In the genomic region with DNA sequence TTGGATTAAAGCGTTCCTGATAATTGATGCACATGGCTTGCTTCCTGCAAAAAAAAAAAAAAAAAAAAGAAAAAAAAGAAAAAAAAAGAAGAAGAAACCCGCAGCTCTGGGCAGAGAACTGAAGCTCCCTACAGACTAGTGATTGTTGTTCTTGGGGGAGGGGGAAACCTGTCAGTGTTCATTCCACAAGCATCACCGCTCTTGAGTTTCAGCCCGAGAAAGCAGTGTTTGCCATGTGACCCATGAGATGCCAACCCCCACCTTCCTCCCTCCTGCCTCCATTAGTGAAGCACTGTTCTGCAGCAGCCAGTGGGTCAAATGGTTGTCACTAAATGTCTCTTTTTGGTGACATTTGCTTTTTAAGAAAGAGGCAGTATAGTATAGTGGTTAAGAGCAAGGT, we compare ENCODE assay signal across 18 cellular contexts. TPM values are rescaled to one million over a fixed set of nuclear protein-coding genes. Genes with fewer than 3 reads are reported as not detected.
DNase-seq lines count a peak whose midpoint lies in the region; ATAC-seq and TF ChIP-seq lines count a peak whose summit lies in the region.
"Had no signal": no experiment of that assay in that cellular context is flagged by ENCODE, and none has a peak within 500 bp of the region (broad histone marks: within the 10 kb centered on the region; RNA-seq: fewer than 3 reads in every experiment).

No MANE protein-coding gene starts in this region.

- H3K27ac ChIP-seq in GM23338 (ENCODE audit: low read depth) (no peak overlapping the region), PC-9 (peak overlapping the region; percentile 92; the same call in 1 of the 2 replicates), hepatocyte (peak overlapping the region; percentile 94)
- H3K27ac ChIP-seq: uterus had no signal

- peaks cover 23% of the 10 kb centered on the region for H3K4me1 ChIP-seq in GM23338 (ENCODE audit: insufficient read depth)
- H3K4me1 ChIP-seq in PC-9 (replicated peaks; ENCODE audit: insufficient read depth): peaks cover 25% of the 10 kb centered on the region
- H3K4me1 ChIP-seq in hepatocyte (ENCODE audit: insufficient read depth): peaks cover 13% of the 10 kb centered on the region

- no peak for TF ChIP-seq CTCF in GM23338 (conservative IDR thresholded peaks at IDR 0.05; ENCODE audit: low read depth in 2 of 2)
- no peak for TF ChIP-seq CTCF in PC-9 (conservative IDR thresholded peaks at IDR 0.05)
- no peak for TF ChIP-seq CTCF in hepatocyte (IDR thresholded peaks at IDR 0.05; ENCODE audit: poor library complexity)
- TF ChIP-seq CTCF in osteocyte (IDR thresholded peaks at IDR 0.05): no peak

- peak; percentile 5 for ATAC-seq in GM23338
- ATAC-seq: GM12878, SK-N-SH treated with all-trans-retinoic acid at 6 μM for 48 hours had no signal

- H3K27me3 ChIP-seq in GM23338 (ENCODE audit: insufficient read depth) (peaks cover 14% of the 10 kb centered on the region), PC-9 (ENCODE audit: insufficient read depth, low read depth) (no peaks in the 10 kb centered on the region), hepatocyte (no peaks in the 10 kb centered on the region)

- no peak overlapping the region for H2AFZ ChIP-seq in GM23338
- H2AFZ ChIP-seq in PC-9: no peak overlapping the region
- no peak overlapping the region for H2AFZ ChIP-seq in hepatocyte

- H3K9me3 ChIP-seq in PC-9 (ENCODE audit: insufficient read depth, low read depth) (no peaks in the 10 kb centered on the region), hepatocyte (ENCODE audit: low read depth) (no peaks in the 10 kb centered on the region)
- H3K9me3 ChIP-seq: uterus had no signal

- H3K36me3 ChIP-seq in GM23338 (ENCODE audit: insufficient read depth): no peaks in the 10 kb centered on the region
- H3K36me3 ChIP-seq in PC-9 (ENCODE audit: low read depth): no peaks in the 10 kb centered on the region
- no peaks in the 10 kb centered on the region for H3K36me3 ChIP-seq in hepatocyte (replicated peaks; ENCODE audit: insufficient read depth, low read depth)
- H3K36me3 ChIP-seq: uterus had no signal

- H3K27ac Mint-ChIP-seq in GM23338 (no peak overlapping the region), osteocyte (ENCODE audit: unreplicated experiment) (no peak overlapping the region)

- H3K36me3 Mint-ChIP-seq in GM23338 (ENCODE audit: low read depth) (0 out of 3 replicates have a peak, but pooled peaks cover 4% of the 10 kb centered on the region), osteocyte (ENCODE audit: unreplicated experiment) (no peaks in the 10 kb centered on the region)

- H3K79me2 ChIP-seq in GM23338 (replicated peaks; ENCODE audit: insufficient read depth): peaks cover 46% of the 10 kb centered on the region
- H3K79me2 ChIP-seq in PC-9 (ENCODE audit: low read depth): peaks cover 45% of the 10 kb centered on the region
- H3K79me2 ChIP-seq in hepatocyte: peaks cover 50% of the 10 kb centered on the region

- H3F3A ChIP-seq in GM23338 (replicated peaks; ENCODE audit: low read depth): no peaks in the 10 kb centered on the region
- peaks cover 9% of the 10 kb centered on the region; the same call in 1 of the 2 replicates for H3F3A ChIP-seq in PC-9 (ENCODE audit: insufficient read depth, low read depth)

- peaks cover 8% of the 10 kb centered on the region; the same call in 1 of the 2 replicates for H4K20me1 ChIP-seq in GM23338 (replicated peaks; ENCODE audit: insufficient read depth)
- H4K20me1 ChIP-seq in PC-9 (ENCODE audit: insufficient read depth): no peaks in the 10 kb centered on the region
- no peaks in the 10 kb centered on the region for H4K20me1 ChIP-seq in hepatocyte (ENCODE audit: insufficient read depth, poor library complexity, severe bottlenecking)

- H3K27me3 Mint-ChIP-seq in GM23338 (ENCODE audit: insufficient read depth, low read depth, poor library complexity) (peaks cover 19% of the 10 kb centered on the region), osteocyte (ENCODE audit: unreplicated experiment) (no peaks in the 10 kb centered on the region)

- intact Hi-C loops in PC-9 (cut with micrococcal nuclease; ENCODE audit: unreplicated experiment): loop anchor here (2.0 to 10.0 kb wide), 2 partner anchors 190 to 278 kb away; no protein-coding TSS in a partner anchor
- intact Hi-C loops in head of caudate nucleus (cut with DNase I): no loop called here

- H3K4me1 Mint-ChIP-seq in GM23338 (peaks cover 34% of the 10 kb centered on the region), osteocyte (ENCODE audit: unreplicated experiment) (peaks cover 40% of the 10 kb centered on the region)

- H3K9me3 Mint-ChIP-seq in GM23338 (no peaks in the 10 kb centered on the region), osteocyte (ENCODE audit: unreplicated experiment) (no peaks in the 10 kb centered on the region)

- H3K4me3 Mint-ChIP-seq in GM23338 (peak overlapping the region; percentile 81), osteocyte (ENCODE audit: unreplicated experiment) (peak overlapping the region; percentile 78)

- WGBS in hepatocyte (ENCODE audit: low lambda C conversion rate, missing lambda C conversion rate): 15% methylated on average over 4 of the region's 4 CpGs

- CTCF ChIA-PET in PC-9 (lab: Charles Lee): interaction anchor here (0.6 kb wide), 1 partner anchor 982 kb away, joined by 6 read pairs; no protein-coding TSS in a partner anchor

- H3K9me2 ChIP-seq in GM23338 (ENCODE audit: insufficient read depth): no peaks in the 10 kb centered on the region
- H3K9me2 ChIP-seq in PC-9 (ENCODE audit: insufficient read depth): no peaks in the 10 kb centered on the region
- no peaks in the 10 kb centered on the region for H3K9me2 ChIP-seq in hepatocyte (replicated peaks; ENCODE audit: insufficient read depth)

- H3K4me2 ChIP-seq in GM23338: peak overlapping the region; percentile 99
- H3K4me2 ChIP-seq in PC-9: peak overlapping the region; percentile 86
- peak overlapping the region; percentile 81 for H3K4me2 ChIP-seq in hepatocyte

- BruUV-seq in PC-9 (replicated peaks; lab: Mats Ljungman, UMichigan): no TSS peak

- DNase-seq in GM23338 (ENCODE audit: low spot score) (peak; percentile 73), PC-9 (peak; percentile 71 to 76), hepatocyte (ENCODE audit: low spot score) (peak; percentile 60), osteocyte (ENCODE audit: extremely low spot score, unreplicated experiment) (no peak), 8988T (no peak), ecto neural progenitor cell (ENCODE audit: low spot score) (no peak), head of caudate nucleus (no peak)
- no peak for DNase-seq in activated CD8-positive, alpha-beta memory T cell treated with anti-CD3 and anti-CD28 coated beads, Interleukin-2, amount 50 U/mL, for 48 hours
- DNase-seq: activated CD4-positive, alpha-beta T cell treated with anti-CD3 and anti-CD28 coated beads for 48 hours; activated effector memory CD4-positive, alpha-beta T cell treated with anti-CD3 and anti-CD28 coated beads, Interleukin-2, amount 50 U/mL, for 16 hours; COR-L47; foreskin fibroblast; HCEC 1CT; MM.1S; NCI-H524 treated with DMSO at 0.1 percent for 48 hours; uterus had no signal

- POLR2A ChIA-PET in PC-9 (lab: Charles Lee; ENCODE audit: unreplicated experiment): interaction anchor here (0.5 to 0.7 kb wide), 4 partner anchors 9 to 71 kb away, joined by 3 to 16 read pairs (median 4); partner anchors contain the start of gene STX8

- peak overlapping the region; percentile 97 for H3K4me3 ChIP-seq in GM23338
- H3K4me3 ChIP-seq in PC-9: peak overlapping the region; percentile 94
- peak overlapping the region; percentile 72 for H3K4me3 ChIP-seq in hepatocyte
- H3K4me3 ChIP-seq: GM12878, uterus had no signal

RNA-seq across cellular contexts. Expression of gene USP43, which starts 1.7 kb away (rescaled TPM):
- total RNA-seq in GM23338 (2014; rRNA removed; shearing (Covaris generic)): 7.2 and 12.5 TPM in 2 replicates
- polyA plus RNA-seq in GM23338 (2016; fragmentation: Nextera tagmentation; extraction: Ambion mirVana) (5.5 and 5.7 TPM in 2 replicates), hepatocyte (3.6 and 5.5 TPM in 2 replicates)
- total RNA-seq in PC-9 (2021) (16.0 and 19.2 TPM in 2 replicates), hepatocyte (3.5 and 5.2 TPM in 2 replicates), osteocyte (3.8 TPM in 2 replicates)
- total RNA-seq: GM12878 had no signal

Comparison
In these comparisons a context has a peak if more than half of its experiments do, and no peak if none do; other contexts are left out.
1. DNase-seq: peak in GM23338 (single experiment), PC-9 (2 of 2) and hepatocyte (single experiment); none in osteocyte (single experiment), activated CD8-positive, alpha-beta memory T cell treated with anti-CD3 and anti-CD28 coated beads, Interleukin-2, amount 50 U/mL, for 48 hours (single experiment), 8988T (single experiment), ecto neural progenitor cell (single experiment) and head of caudate nucleus (0 of 42).
2. Peak in every context shown above with its lines, with median percentiles within 50 percentile points of each other: H3K4me2 ChIP-seq and H3K4me3 ChIP-seq.